In genomic region chr9:113143432-113144227, GRCh38 we compare ENCODE assay signal across 24 cellular contexts.
"Had no signal": no experiment of that assay in that cellular context is flagged by ENCODE, and none has a peak within 500 bp of the region (broad histone marks: within the 10 kb centered on the region; RNA-seq: fewer than 3 reads in every experiment).

No MANE protein-coding gene starts in this region.

- H3K36me3 Mint-ChIP-seq: activated naive CD8-positive, alpha-beta T cell treated with anti-CD3 and anti-CD28 coated beads, Interleukin-2, amount 10 ng/mL, durations not matched to agents 7 days and 5 days; natural killer cell had no signal

- H3K36me3 ChIP-seq: left ventricle myocardium inferior, spleen had no signal

- H3K9me3 Mint-ChIP-seq: natural killer cell had no signal

- H3K27ac Mint-ChIP-seq: activated B cell treated with CpG ODN at 0.5 μM for 24 hours; activated naive CD8-positive, alpha-beta T cell treated with anti-CD3 and anti-CD28 coated beads, Interleukin-2, amount 10 ng/mL, durations not matched to agents 7 days and 5 days; activated T-helper 2 cell treated with anti-CD3 and anti-CD28 coated beads, Interferon-gamma antibody, Interleukin-2, Interleukin-4, amounts not matched to agents 10 μg/mL and 5 μg/mL and 100 μg/mL, durations not matched to agents 14 hours and 24 hours and 36 hours; natural killer cell; progenitor cell of endocrine pancreas; T-helper 1 cell treated with Interleukin-12 subunit alpha and Interleukin-12 subunit beta and Interleukin-4 antibody, amounts not matched to agents 30 μg/mL and 1 μg/mL, for 36 hours had no signal

- H3K4me3 ChIP-seq: left ventricle myocardium inferior, spleen had no signal

- H3K4me1 ChIP-seq: left ventricle myocardium inferior had no signal

- H3K4me3 Mint-ChIP-seq: activated B cell treated with CpG ODN at 0.5 μM for 24 hours; activated naive CD8-positive, alpha-beta T cell treated with anti-CD3 and anti-CD28 coated beads, Interleukin-2, amount 10 ng/mL, durations not matched to agents 7 days and 5 days; activated T-cell treated with anti-CD3 and anti-CD28 coated beads, Interleukin-2, amount 50 U/mL, for 4 hours; natural killer cell; T-helper 1 cell treated with Interleukin-12 subunit alpha and Interleukin-12 subunit beta and Interleukin-4 antibody, amounts not matched to agents 30 μg/mL and 1 μg/mL, for 36 hours had no signal

- H3K27ac ChIP-seq: left ventricle myocardium inferior, spleen had no signal

- DNase-seq: activated B cell treated with CpG ODN at 0.5 μM for 24 hours; activated CD4-positive, alpha-beta T cell treated with anti-CD3 and anti-CD28 coated beads for 4 hours; activated CD4-positive, alpha-beta T cell treated with anti-CD3 and anti-CD28 coated beads, Interleukin-2, amount 50 U/mL, for 48 hours; activated CD8-positive, alpha-beta memory T cell treated with anti-CD3 and anti-CD28 coated beads, Interleukin-2, amount 50 U/mL, for 48 hours; activated naive CD4-positive, alpha-beta T cell treated with Interleukin-2 at 50 U/mL for 16 hours; activated naive CD8-positive, alpha-beta T cell treated with anti-CD3 and anti-CD28 coated beads, Interleukin-2, amount 10 ng/mL, durations not matched to agents 7 days and 5 days; activated T-cell treated with anti-CD3 and anti-CD28 coated beads, Interleukin-2, amount 50 U/mL, for 4 hours; amniotic stem cell; cerebellar nuclear complex; effector CD8-positive, alpha-beta T cell; foreskin melanocyte; kidney glomerular epithelial cell; left ventricle myocardium inferior; mammary epithelial cell; midbrain; natural killer cell; retina; spleen; stimulated activated CD4-positive, alpha-beta T cell treated with anti-CD3 and anti-CD28 coated beads, Interleukin-4, amount 100 ng/mL, for 1 hour; stimulated activated naive CD4-positive, alpha-beta T cell; T1000 had no signal

- ATAC-seq: activated T-cell treated with anti-CD3 and anti-CD28 coated beads, Interleukin-2, amount 50 U/mL, for 4 hours; natural killer cell had no signal

- H3K4me1 Mint-ChIP-seq: activated B cell treated with CpG ODN at 0.5 μM for 24 hours; activated naive CD8-positive, alpha-beta T cell treated with anti-CD3 and anti-CD28 coated beads, Interleukin-2, amount 10 ng/mL, durations not matched to agents 7 days and 5 days; natural killer cell had no signal
